Comparison of ENCODE assay signal across 22 cellular contexts in genomic region chr2:197870137-197870536, GRCh38.
DNase-seq lines count a peak whose midpoint lies in the region; ATAC-seq and TF ChIP-seq lines count a peak whose summit lies in the region.
"Had no signal": no experiment of that assay in that cellular context is flagged by ENCODE, and none has a peak within 500 bp of the region (broad histone marks: within the 10 kb centered on the region; RNA-seq: fewer than 3 reads in every experiment).

No MANE protein-coding gene starts in this region.

- H3K4me1 ChIP-seq in left ventricle myocardium inferior (peaks cover 82% of the 10 kb centered on the region), hepatocyte (ENCODE audit: insufficient read depth) (peaks cover 10% of the 10 kb centered on the region), mesenchymal stem cell (ENCODE audit: control insufficient read depth, insufficient read depth, low read depth, low read length) (peaks cover 4% of the 10 kb centered on the region)
- H3K4me1 ChIP-seq: left lung, SJSA1, suprapubic skin had no signal

- H2BK15ac ChIP-seq in mesenchymal stem cell (ENCODE audit: low read depth, poor library complexity, severe bottlenecking), result no peak overlapping the region

- H3K36me3 ChIP-seq in left ventricle myocardium inferior (no peaks in the 10 kb centered on the region), hepatocyte (replicated peaks; ENCODE audit: insufficient read depth, low read depth) (no peaks in the 10 kb centered on the region), mesenchymal stem cell (ENCODE audit: control insufficient read depth in 1 of 2, insufficient read depth in 2 of 2, low read depth in 1 of 2, low read length in 2 of 2) (no peaks in the 10 kb centered on the region)
- H3K36me3 ChIP-seq: ascending aorta, left lung, SJSA1, suprapubic skin had no signal

- POLR2A ChIA-PET in activated CD8-positive, alpha-beta T cell treated with anti-CD3 and anti-CD28 coated beads for 36 hours (lab: Charles Lee), result interaction anchor here (0.9 kb wide), 1 partner anchor 82 kb away, joined by 3 read pairs; no protein-coding TSS in a partner anchor

- H2AFZ ChIP-seq in hepatocyte (no peak overlapping the region), mesenchymal stem cell (ENCODE audit: low read depth, low read length) (no peak overlapping the region)

- H4K20me1 ChIP-seq in hepatocyte (ENCODE audit: insufficient read depth, poor library complexity, severe bottlenecking), result no peaks in the 10 kb centered on the region

- H3K79me2 ChIP-seq in hepatocyte, result no peaks in the 10 kb centered on the region

- H3K4me3 ChIP-seq in left ventricle myocardium inferior (no peak overlapping the region), hepatocyte (no peak overlapping the region), mesenchymal stem cell (ENCODE audit: insufficient read depth in 1 of 2, low read depth in 1 of 2, low read length in 2 of 2) (no peak overlapping the region)
- H3K4me3 ChIP-seq: ascending aorta, left lung, SJSA1, suprapubic skin had no signal

- H3K18ac ChIP-seq in mesenchymal stem cell (ENCODE audit: low read depth in 1 of 2, low read length in 2 of 2), result no peak overlapping the region

- no peaks in the 10 kb centered on the region for H3K79me1 ChIP-seq in mesenchymal stem cell (replicated peaks; ENCODE audit: low read length, poor library complexity, severe bottlenecking)

- no peaks in the 10 kb centered on the region for H3K9me3 ChIP-seq in left ventricle myocardium inferior (replicated peaks)
- H3K9me3 ChIP-seq in hepatocyte (ENCODE audit: low read depth), result no peaks in the 10 kb centered on the region
- H3K9me3 ChIP-seq in mesenchymal stem cell (ENCODE audit: control insufficient read depth, low read length), result no peaks in the 10 kb centered on the region
- H3K9me3 ChIP-seq: ascending aorta, left lung, SJSA1, suprapubic skin had no signal

- H3K27me3 ChIP-seq in left ventricle myocardium inferior (ENCODE audit: low read depth) (no peaks in the 10 kb centered on the region), hepatocyte (no peaks in the 10 kb centered on the region), mesenchymal stem cell (ENCODE audit: control insufficient read depth in 1 of 2, insufficient read depth in 1 of 2, low read length in 2 of 2) (no peaks in the 10 kb centered on the region)
- H3K27me3 ChIP-seq: ascending aorta, left lung, suprapubic skin had no signal

- H3K27ac Mint-ChIP-seq in activated CD8-positive, alpha-beta T cell treated with anti-CD3 and anti-CD28 coated beads for 36 hours, result peak overlapping the region; percentile 91
- H3K27ac Mint-ChIP-seq in endothelial cell (ENCODE audit: unreplicated experiment), result no peak overlapping the region
- H3K27ac Mint-ChIP-seq: immature natural killer cell, WTC11 had no signal

- no peak overlapping the region for H4K8ac ChIP-seq in mesenchymal stem cell (ENCODE audit: low read length)

- no peaks in the 10 kb centered on the region for H3K9me2 ChIP-seq in hepatocyte (replicated peaks; ENCODE audit: insufficient read depth)

- no peak overlapping the region for H2BK12ac ChIP-seq in mesenchymal stem cell (ENCODE audit: low read length in 2 of 2)

- no peak overlapping the region for H3K23ac ChIP-seq in mesenchymal stem cell (ENCODE audit: low read length in 2 of 2)

- H3K27me3 Mint-ChIP-seq in activated CD8-positive, alpha-beta T cell treated with anti-CD3 and anti-CD28 coated beads for 36 hours, result no peaks in the 10 kb centered on the region
- H3K27me3 Mint-ChIP-seq in endothelial cell (ENCODE audit: unreplicated experiment), result peaks cover 4% of the 10 kb centered on the region

- intact Hi-C loops in left ventricle myocardium inferior (cut with micrococcal nuclease) (no loop called here), left ventricle myocardium superior (cut with micrococcal nuclease) (no loop called here)
- intact Hi-C loops in activated CD8-positive, alpha-beta T cell treated with anti-CD3 and anti-CD28 coated beads for 36 hours (cut with micrococcal nuclease), result no loop called here

- TF ChIP-seq CTCF in left ventricle myocardium inferior (IDR thresholded peaks at IDR 0.05; ENCODE audit: borderline replicate concordance) (no peak), hepatocyte (IDR thresholded peaks at IDR 0.05; ENCODE audit: poor library complexity) (no peak), endothelial cell (IDR thresholded peaks at IDR 0.05; ENCODE audit: unreplicated experiment) (no peak)
- TF ChIP-seq CTCF in activated CD8-positive, alpha-beta T cell treated with anti-CD3 and anti-CD28 coated beads for 36 hours (IDR thresholded peaks at IDR 0.05), result no peak

- H3K4me2 ChIP-seq in hepatocyte (peak overlapping the region; percentile 21), mesenchymal stem cell (ENCODE audit: low read length, poor library complexity, severe bottlenecking) (no peak overlapping the region)

- H3K14ac ChIP-seq in mesenchymal stem cell (ENCODE audit: low read length in 2 of 2), result no peak overlapping the region

- peaks cover 38% of the 10 kb centered on the region for H3K4me1 Mint-ChIP-seq in activated CD8-positive, alpha-beta T cell treated with anti-CD3 and anti-CD28 coated beads for 36 hours (ENCODE audit: low read depth)
- H3K4me1 Mint-ChIP-seq in endothelial cell (ENCODE audit: unreplicated experiment), result peaks cover 24% of the 10 kb centered on the region

- no peak overlapping the region for H3K9ac ChIP-seq in mesenchymal stem cell (ENCODE audit: low read length)

- H4K91ac ChIP-seq in mesenchymal stem cell (ENCODE audit: low read length), result no peak overlapping the region

- 92% methylated on average over 2 of the region's 2 CpGs for WGBS in hepatocyte (ENCODE audit: low lambda C conversion rate, missing lambda C conversion rate)
- WGBS in mesenchymal stem cell, result no CpG with 5 or more reads among the region's 2 CpGs

- H3K9me3 Mint-ChIP-seq in activated CD8-positive, alpha-beta T cell treated with anti-CD3 and anti-CD28 coated beads for 36 hours, result no peaks in the 10 kb centered on the region
- H3K9me3 Mint-ChIP-seq in endothelial cell (ENCODE audit: unreplicated experiment), result no peaks in the 10 kb centered on the region
- H3K9me3 Mint-ChIP-seq: immature natural killer cell, WTC11 had no signal

- no peak for DNase-seq in left ventricle myocardium inferior
- DNase-seq in left ventricle myocardium superior, result no peak
- no peak for DNase-seq in activated CD8-positive, alpha-beta T cell treated with anti-CD3 and anti-CD28 coated beads for 36 hours
- DNase-seq in hepatocyte (ENCODE audit: low spot score), result no peak
- DNase-seq in mesenchymal stem cell, result no peak
- DNase-seq in endothelial cell (ENCODE audit: low spot score), result no peak
- DNase-seq: caudate nucleus, dermis blood vessel endothelial cell, DMS79 treated with DMSO at 0.1 percent for 48 hours, HCEC 1CT, immature natural killer cell, left lung, NCI-H146, NCI-H2171 treated with DMSO at 0.1 percent for 48 hours, NCI-H524 treated with DMSO at 0.1 percent for 48 hours, posterior cingulate gyrus, T1000 had no signal

- H2AK5ac ChIP-seq in mesenchymal stem cell (ENCODE audit: low read length, severe bottlenecking), result no peak overlapping the region

- H2BK120ac ChIP-seq in mesenchymal stem cell (ENCODE audit: low read depth, low read length), result no peak overlapping the region

- CTCF ChIA-PET in activated CD8-positive, alpha-beta T cell treated with anti-CD3 and anti-CD28 coated beads for 36 hours (lab: Charles Lee), result interaction anchor here (0.8 to 1.7 kb wide), 5 partner anchors 8 to 56 kb away, joined by 3 to 5 read pairs (median 3); no protein-coding TSS in a partner anchor

- no peak overlapping the region for H3K4ac ChIP-seq in mesenchymal stem cell (ENCODE audit: low read depth in 1 of 2, low read length in 2 of 2)

- H3K4me3 Mint-ChIP-seq in activated CD8-positive, alpha-beta T cell treated with anti-CD3 and anti-CD28 coated beads for 36 hours, result peak overlapping the region; percentile 64
- H3K4me3 Mint-ChIP-seq in endothelial cell (ENCODE audit: unreplicated experiment), result no peak overlapping the region
- H3K4me3 Mint-ChIP-seq: immature natural killer cell, WTC11 had no signal

- peak overlapping the region; percentile 73 for H3K27ac ChIP-seq in left ventricle myocardium inferior (replicated peaks)
- H3K27ac ChIP-seq in hepatocyte, result no peak overlapping the region
- H3K27ac ChIP-seq in mesenchymal stem cell (ENCODE audit: low read length, poor library complexity, severe bottlenecking), result no peak overlapping the region
- H3K27ac ChIP-seq: ascending aorta, left lung, SJSA1, suprapubic skin had no signal

- H3K36me3 Mint-ChIP-seq in activated CD8-positive, alpha-beta T cell treated with anti-CD3 and anti-CD28 coated beads for 36 hours (ENCODE audit: low read depth), result no peaks in the 10 kb centered on the region
- H3K36me3 Mint-ChIP-seq in endothelial cell (ENCODE audit: low read depth, unreplicated experiment), result no peaks in the 10 kb centered on the region
- H3K36me3 Mint-ChIP-seq: immature natural killer cell, WTC11 had no signal

- no peak overlapping the region for H2BK5ac ChIP-seq in mesenchymal stem cell (ENCODE audit: low read depth, low read length, poor library complexity, severe bottlenecking)

- no peak for ATAC-seq in left ventricle myocardium superior
- peak; percentile 22 for ATAC-seq in activated CD8-positive, alpha-beta T cell treated with anti-CD3 and anti-CD28 coated beads for 36 hours
- ATAC-seq in HG03342 (IDR thresholded peaks at IDR 0.05; ENCODE audit: unreplicated experiment), result no peak
- ATAC-seq: left lung, WTC11 had no signal
